In genomic region chr16:84864266-84864955, GRCh38 we compare ENCODE assay signal across 19 cellular contexts. TPM values are rescaled to one million over a fixed set of nuclear protein-coding genes. Genes with fewer than 3 reads are reported as not detected.
A peak's percentile ranks its signal among the peaks of the same experiment; 100 is the strongest.
DNase-seq lines count a peak whose midpoint lies in the region; ATAC-seq and TF ChIP-seq lines count a peak whose summit lies in the region.
"Had no signal": no experiment of that assay in that cellular context is flagged by ENCODE, and none has a peak within 500 bp of the region (broad histone marks: within the 10 kb centered on the region; RNA-seq: fewer than 3 reads in every experiment).

No MANE protein-coding gene starts in this region.

- no peaks in the 10 kb centered on the region for H3K36me3 ChIP-seq in neuronal stem cell (replicated peaks in 1 of 2; ENCODE audit: control insufficient read depth in 2 of 2, insufficient read depth in 2 of 2, low read length in 2 of 2)

- no peak overlapping the region for H3K27ac Mint-ChIP-seq in Calu3 (ENCODE audit: unreplicated experiment)
- H3K27ac Mint-ChIP-seq: activated CD4-positive, alpha-beta T cell treated with anti-CD3 and anti-CD28 coated beads for 36 hours; activated naive CD8-positive, alpha-beta T cell treated with anti-CD3 and anti-CD28 coated beads for 36 hours; activated T-helper 17 cell treated with anti-CD3 and anti-CD28 coated beads, Interleukin-2, amount 50 U/mL, for 72 hours; CD4-positive, CD25-positive, alpha-beta regulatory T cell had no signal

- H3K4me3 ChIP-seq in neuronal stem cell (ENCODE audit: low read length in 2 of 2): no peak overlapping the region
- H3K4me3 ChIP-seq: gastrocnemius medialis had no signal

- DNase-seq in Ammon's horn (ENCODE audit: low spot score) (peak; percentile 56), NCI-H1694 (lab: John Stamatoyannopoulos, UW) (peak; percentile 27), epidermal melanocyte (ENCODE audit: insufficient read length, low spot score) (peak; percentile 81), neuronal stem cell (ENCODE audit: low spot score) (no peak), Calu3 (no peak)
- DNase-seq: activated CD4-positive, alpha-beta T cell treated with anti-CD3 and anti-CD28 coated beads for 36 hours; activated naive CD8-positive, alpha-beta T cell treated with anti-CD3 and anti-CD28 coated beads for 36 hours; CD4-positive, CD25-positive, alpha-beta regulatory T cell; cerebellar nuclear complex; DMS53; erythroblast; gastrocnemius medialis; GF-D8; GOT3; NCI-H187 had no signal

- ATAC-seq in GM18517 (IDR thresholded peaks at IDR 0.05; ENCODE audit: unreplicated experiment) (no peak), GM21390 (IDR thresholded peaks at IDR 0.05; ENCODE audit: unreplicated experiment) (no peak), GM18873 (IDR thresholded peaks at IDR 0.05; ENCODE audit: low FRiP score, unreplicated experiment) (no peak)
- ATAC-seq: activated CD4-positive, alpha-beta T cell treated with anti-CD3 and anti-CD28 coated beads for 36 hours; activated T-helper 17 cell treated with anti-CD3 and anti-CD28 coated beads, Interleukin-2, amount 50 U/mL, for 72 hours; gastrocnemius medialis had no signal

- WGBS in neuronal stem cell (ENCODE audit: extremely low coverage in 2 of 2, insufficient read length in 2 of 2, insufficient replicate concordance in 1 of 2), 2 donors: no CpG with 5 or more reads among the region's 14 CpGs

- peaks cover 0 to 48% (median 0%) of the 10 kb centered on the region in 3 experiments for H3K27me3 ChIP-seq in neuronal stem cell (ENCODE audit: control insufficient read depth in 3 of 3, insufficient read depth in 3 of 3, low read depth in 1 of 3, low read length in 3 of 3)

- H2BK120ac ChIP-seq in neuronal stem cell (ENCODE audit: low read depth, low read length): no peak overlapping the region

- peak overlapping the region; percentile 9 for H2AK5ac ChIP-seq in neuronal stem cell (ENCODE audit: low read depth, low read length)

- no peak overlapping the region for H3K4me3 Mint-ChIP-seq in Calu3 (ENCODE audit: low read depth, unreplicated experiment)
- H3K4me3 Mint-ChIP-seq: activated CD4-positive, alpha-beta T cell treated with anti-CD3 and anti-CD28 coated beads for 36 hours; activated naive CD8-positive, alpha-beta T cell treated with anti-CD3 and anti-CD28 coated beads for 36 hours; activated T-helper 17 cell treated with anti-CD3 and anti-CD28 coated beads, Interleukin-2, amount 50 U/mL, for 72 hours; CD4-positive, CD25-positive, alpha-beta regulatory T cell had no signal

- H3K36me3 Mint-ChIP-seq in Calu3 (ENCODE audit: insufficient read depth, unreplicated experiment): peaks cover 5% of the 10 kb centered on the region
- H3K36me3 Mint-ChIP-seq: activated naive CD8-positive, alpha-beta T cell treated with anti-CD3 and anti-CD28 coated beads for 36 hours; CD4-positive, CD25-positive, alpha-beta regulatory T cell had no signal

- no peaks in the 10 kb centered on the region for H3K27me3 Mint-ChIP-seq in Calu3 (ENCODE audit: unreplicated experiment)
- H3K27me3 Mint-ChIP-seq: activated T-helper 17 cell treated with anti-CD3 and anti-CD28 coated beads, Interleukin-2, amount 50 U/mL, for 72 hours had no signal

- H3K4ac ChIP-seq in neuronal stem cell (ENCODE audit: low read length): no peak overlapping the region

- H2AFZ ChIP-seq in neuronal stem cell (ENCODE audit: low read length): no peak overlapping the region

- no peak overlapping the region for H2BK12ac ChIP-seq in neuronal stem cell (ENCODE audit: low read length)

- H2BK15ac ChIP-seq in neuronal stem cell (ENCODE audit: low read length): no peak overlapping the region

- peaks cover 3% of the 10 kb centered on the region for H3K9me3 Mint-ChIP-seq in Calu3 (ENCODE audit: low read depth, unreplicated experiment)

- H2BK5ac ChIP-seq in neuronal stem cell (ENCODE audit: low read length): no peak overlapping the region

- H4K8ac ChIP-seq in neuronal stem cell (ENCODE audit: low read depth, low read length): no peak overlapping the region

- H3K4me1 Mint-ChIP-seq in Calu3 (ENCODE audit: low read depth, unreplicated experiment): no peaks in the 10 kb centered on the region
- H3K4me1 Mint-ChIP-seq: activated CD4-positive, alpha-beta T cell treated with anti-CD3 and anti-CD28 coated beads for 36 hours; activated naive CD8-positive, alpha-beta T cell treated with anti-CD3 and anti-CD28 coated beads for 36 hours; activated T-helper 17 cell treated with anti-CD3 and anti-CD28 coated beads, Interleukin-2, amount 50 U/mL, for 72 hours; CD4-positive, CD25-positive, alpha-beta regulatory T cell had no signal

- H3K27ac ChIP-seq in neuronal stem cell (replicated peaks; ENCODE audit: low read length): no peak overlapping the region
- H3K27ac ChIP-seq: gastrocnemius medialis had no signal

- no TSS peak for BruUV-seq in Calu3 (replicated peaks; lab: Mats Ljungman, UMichigan)

- no peaks in the 10 kb centered on the region for H3K79me1 ChIP-seq in neuronal stem cell (ENCODE audit: low read depth, low read length)

- intact Hi-C loops in Calu3 (cut with micrococcal nuclease; ENCODE audit: unreplicated experiment): no loop called here

- TF ChIP-seq CTCF in Calu3 (IDR thresholded peaks at IDR 0.05; ENCODE audit: unreplicated experiment): no peak

- peaks cover 0 to 11% of the 10 kb centered on the region in 2 donors for H3K4me1 ChIP-seq in neuronal stem cell (ENCODE audit: control insufficient read depth in 2 of 2, insufficient read depth in 1 of 2, low read depth in 1 of 2, low read length in 2 of 2)

- no peak overlapping the region for H3K18ac ChIP-seq in neuronal stem cell (ENCODE audit: low read length)

- H3K9me3 ChIP-seq in neuronal stem cell (replicated peaks in 1 of 2; ENCODE audit: control insufficient read depth in 2 of 2, insufficient read depth in 1 of 2, low read depth in 1 of 2, low read length in 2 of 2): peaks cover 3 to 12% of the 10 kb centered on the region in 2 donors

- H3K14ac ChIP-seq in neuronal stem cell (ENCODE audit: low read length): no peak overlapping the region

- H3K23ac ChIP-seq in neuronal stem cell (ENCODE audit: low read depth, low read length, poor library complexity): no peak overlapping the region

- CTCF ChIA-PET in Calu3 (lab: Charles Lee): interaction anchor here (0.8 kb wide), 1 partner anchor 124 kb away, joined by 3 read pairs; no protein-coding TSS in a partner anchor

- no peak overlapping the region for H3K4me2 ChIP-seq in neuronal stem cell (ENCODE audit: insufficient read depth, low read length, poor library complexity, severe bottlenecking)

- no peak overlapping the region for H4K91ac ChIP-seq in neuronal stem cell (ENCODE audit: low read depth, low read length, poor library complexity)

- no peak overlapping the region for H3K9ac ChIP-seq in neuronal stem cell (ENCODE audit: low read depth, low read length, poor library complexity)

RNA-seq across cellular contexts. Expression of gene CRISPLD2, which starts 44.6 kb away (rescaled TPM):
- polyA plus RNA-seq in neuronal stem cell (2013, experiment 1 of 2): 0.14 TPM
- 0.12 TPM for polyA plus RNA-seq in neuronal stem cell (2013, experiment 2 of 2)
- total RNA-seq in Calu3 (2022): 5.9 and 6.5 TPM in 2 replicates
- total RNA-seq: activated naive CD8-positive, alpha-beta T cell treated with anti-CD3 and anti-CD28 coated beads for 36 hours had no signal

Comparison
In these comparisons a context has a peak if more than half of its experiments do, and no peak if none do; other contexts are left out.
1. DNase-seq: peak in Ammon's horn (single experiment), NCI-H1694 (single experiment) and epidermal melanocyte (single experiment); none in neuronal stem cell (single experiment) and Calu3 (single experiment).